In genomic region chr9:33019797-33020196, GRCh38 we compare ENCODE assay signal across 27 cellular contexts.
"Had no signal": no experiment of that assay in that cellular context is flagged by ENCODE, and none has a peak within 500 bp of the region (broad histone marks: within the 10 kb centered on the region; RNA-seq: fewer than 3 reads in every experiment).

No MANE protein-coding gene starts in this region.

- H3K27ac Mint-ChIP-seq: activated CD4-positive, alpha-beta T cell treated with anti-CD3 and anti-CD28 coated beads, Interleukin-2, amount 10 ng/mL, durations not matched to agents 7 days and 5 days; activated CD8-positive, alpha-beta T cell treated with anti-CD3 and anti-CD28 coated beads, Interleukin-2, amount 10 ng/mL, durations not matched to agents 7 days and 5 days; activated T-helper 2 cell treated with anti-CD3 and anti-CD28 coated beads, Interferon-gamma antibody, Interleukin-2, Interleukin-4, amounts not matched to agents 10 μg/mL and 5 μg/mL and 100 μg/mL, durations not matched to agents 14 hours and 24 hours and 36 hours; T-helper 1 cell treated with Interleukin-12 subunit alpha and Interleukin-12 subunit beta and Interleukin-4 antibody, amounts not matched to agents 30 μg/mL and 1 μg/mL, for 36 hours had no signal

- H3K27me3 ChIP-seq: SJSA1 had no signal

- H3K4me3 Mint-ChIP-seq: activated CD4-positive, alpha-beta T cell treated with anti-CD3 and anti-CD28 coated beads for 36 hours; activated CD4-positive, alpha-beta T cell treated with anti-CD3 and anti-CD28 coated beads, Interleukin-2, amount 10 ng/mL, durations not matched to agents 7 days and 5 days; activated CD8-positive, alpha-beta T cell treated with anti-CD3 and anti-CD28 coated beads, Interleukin-2, amount 10 ng/mL, durations not matched to agents 7 days and 5 days; activated naive CD8-positive, alpha-beta T cell; activated naive CD8-positive, alpha-beta T cell treated with anti-CD3 and anti-CD28 coated beads, Interleukin-2, amount 50 U/mL, for 24 hours; activated T-cell treated with anti-CD3 and anti-CD28 coated beads, Interleukin-2, amount 50 U/mL, for 24 hours; central memory CD8-positive, alpha-beta T cell; T-helper 1 cell treated with Interleukin-12 subunit alpha and Interleukin-12 subunit beta and Interleukin-4 antibody, amounts not matched to agents 30 μg/mL and 1 μg/mL, for 36 hours; T-helper 2 cell treated with Interferon-gamma antibody and Interleukin-4, amounts not matched to agents 5 μg/mL and 100 μg/mL, for 36 hours had no signal

- H3K4me3 ChIP-seq: SJSA1 had no signal

- DNase-seq: activated CD4-positive, alpha-beta T cell treated with anti-CD3 and anti-CD28 coated beads for 36 hours; activated CD4-positive, alpha-beta T cell treated with anti-CD3 and anti-CD28 coated beads, Interleukin-2, amount 10 ng/mL, durations not matched to agents 7 days and 5 days; activated CD4-positive, alpha-beta T cell treated with anti-CD3 and anti-CD28 coated beads, Interleukin-2, amount 50 U/mL, for 48 hours; activated CD8-positive, alpha-beta T cell treated with anti-CD3 and anti-CD28 coated beads, Interleukin-2, amount 10 ng/mL, durations not matched to agents 7 days and 5 days; activated gamma-delta T cell; activated naive CD4-positive, alpha-beta T cell treated with Interleukin-2 at 50 U/mL for 16 hours; activated naive CD8-positive, alpha-beta T cell treated with anti-CD3 and anti-CD28 coated beads, Interleukin-2, amount 50 U/mL, for 24 hours; activated T-cell treated with anti-CD3 and anti-CD28 coated beads, Interleukin-2, amount 50 U/mL, for 24 hours; anterior cingulate cortex; NCI-H1105; NCI-H1436; NCI-H1694; NCI-H1930; NCI-H2081 treated with DMSO at 0.1 percent for 48 hours; NCI-H345; NCI-H524 treated with DMSO at 0.1 percent for 48 hours; SHP77 treated with DMSO at 0.1 percent for 48 hours; SK-N-SH had no signal

- H3K9ac ChIP-seq: SK-N-SH had no signal

- H3K4me2 ChIP-seq: SK-N-SH had no signal

- H3K27me3 Mint-ChIP-seq: activated CD4-positive, alpha-beta T cell treated with anti-CD3 and anti-CD28 coated beads for 36 hours; activated CD4-positive, alpha-beta T cell treated with anti-CD3 and anti-CD28 coated beads, Interleukin-2, amount 10 ng/mL, durations not matched to agents 7 days and 5 days; activated naive CD8-positive, alpha-beta T cell; activated naive CD8-positive, alpha-beta T cell treated with anti-CD3 and anti-CD28 coated beads, Interleukin-2, amount 50 U/mL, for 24 hours; activated T-cell treated with anti-CD3 and anti-CD28 coated beads, Interleukin-2, amount 50 U/mL, for 24 hours; central memory CD8-positive, alpha-beta T cell had no signal

- H3K36me3 ChIP-seq: SJSA1 had no signal

- H3K9me3 ChIP-seq: SJSA1, SK-N-SH had no signal

- ATAC-seq: activated CD4-positive, alpha-beta T cell treated with anti-CD3 and anti-CD28 coated beads for 36 hours; activated CD4-positive, CD25-positive, alpha-beta regulatory T cell treated with anti-CD3 and anti-CD28 coated beads, Interleukin-2, amount 50 U/mL, for 24 hours; activated CD8-positive, alpha-beta T cell treated with anti-CD3 and anti-CD28 coated beads, Interleukin-2, amount 10 ng/mL, durations not matched to agents 7 days and 5 days; activated naive CD8-positive, alpha-beta T cell treated with anti-CD3 and anti-CD28 coated beads, Interleukin-2, amount 50 U/mL, for 24 hours; Panc1 had no signal

- H3K27ac ChIP-seq: SJSA1 had no signal

- H3K9me3 Mint-ChIP-seq: activated CD4-positive, alpha-beta T cell treated with anti-CD3 and anti-CD28 coated beads, Interleukin-2, amount 10 ng/mL, durations not matched to agents 7 days and 5 days; activated naive CD8-positive, alpha-beta T cell treated with anti-CD3 and anti-CD28 coated beads, Interleukin-2, amount 50 U/mL, for 24 hours; activated T-cell treated with anti-CD3 and anti-CD28 coated beads, Interleukin-2, amount 50 U/mL, for 24 hours; activated T-helper 2 cell treated with anti-CD3 and anti-CD28 coated beads, Interferon-gamma antibody, Interleukin-2, Interleukin-4, amounts not matched to agents 10 μg/mL and 5 μg/mL and 100 μg/mL, durations not matched to agents 14 hours and 24 hours and 36 hours; brain; central memory CD8-positive, alpha-beta T cell; T-helper 1 cell treated with Interleukin-12 subunit alpha and Interleukin-12 subunit beta and Interleukin-4 antibody, amounts not matched to agents 30 μg/mL and 1 μg/mL, for 36 hours; T-helper 2 cell treated with Interferon-gamma antibody and Interleukin-4, amounts not matched to agents 5 μg/mL and 100 μg/mL, for 36 hours had no signal
